Comparison of ENCODE assay signal across 11 cellular contexts in the genomic region with DNA sequence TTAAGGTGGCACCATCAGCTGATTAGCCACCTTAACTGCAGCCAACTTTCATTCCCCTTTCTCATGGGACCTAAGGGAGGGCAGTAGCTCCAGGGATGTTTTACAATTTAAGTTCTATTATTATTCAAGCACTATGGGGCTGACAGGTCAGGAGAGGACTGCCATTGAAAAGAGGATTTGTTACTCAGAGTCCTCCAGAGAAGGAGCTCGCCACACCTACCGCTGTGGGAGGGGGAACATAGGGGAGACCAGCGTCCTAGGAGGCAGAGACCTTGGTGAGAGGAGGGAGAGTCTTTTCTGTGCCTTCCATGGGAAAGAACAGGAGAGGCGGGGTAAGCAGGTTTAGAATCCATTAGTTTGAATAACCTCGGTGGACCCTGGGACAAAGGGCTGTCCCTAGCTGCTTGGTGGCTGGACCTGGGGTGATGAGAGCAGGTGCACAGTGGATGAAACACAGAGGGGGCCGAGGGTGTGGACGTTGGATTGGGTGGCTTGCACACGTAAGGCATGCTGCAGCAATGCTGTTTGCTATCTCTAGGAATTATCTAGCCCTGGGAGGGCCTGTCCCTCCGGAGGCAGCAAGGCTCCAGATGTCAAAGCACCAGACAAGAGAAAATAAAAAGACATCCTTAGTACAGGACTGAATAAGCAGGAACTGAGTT. TPM values are rescaled to one million over a fixed set of nuclear protein-coding genes. Genes with fewer than 3 reads are reported as not detected.
DNase-seq lines count a peak whose midpoint lies in the region; ATAC-seq and TF ChIP-seq lines count a peak whose summit lies in the region.
"Had no signal": no experiment of that assay in that cellular context is flagged by ENCODE, and none has a peak within 500 bp of the region (broad histone marks: within the 10 kb centered on the region; RNA-seq: fewer than 3 reads in every experiment).

No MANE protein-coding gene starts in this region.

- POLR2A ChIA-PET in AG04450 (lab: Yijun Ruan, JAX), result no interaction called here

- in situ Hi-C loops in brain microvascular endothelial cell (cut with HindIII; ENCODE audit: low pct_ligation_motif_present, low sequenced_read_pairs), result no loop called here

- H3K56ac ChIP-seq in H9 (ENCODE audit: insufficient read length, low read depth, low read length), result no peak overlapping the region

- peaks cover 0 to 6% of the 10 kb centered on the region in 2 experiments; a peak in 1 of 5 replicates for H3K9me3 Mint-ChIP-seq in H9
- H3K9me3 Mint-ChIP-seq in natural killer cell treated with Interleukin-12 subunit alpha and Interleukin-12 subunit beta and Interleukin-15 and Interleukin-18, amount 100 ng/mL, for 72 hours, result no peaks in the 10 kb centered on the region

- no peak for TF ChIP-seq CTCF in AG04450 (IDR thresholded peaks at IDR 0.05; ENCODE audit: low read depth, low read length)
- no peak for TF ChIP-seq CTCF in H9 (conservative IDR thresholded peaks at IDR 0.05)
- TF ChIP-seq CTCF in brain microvascular endothelial cell (IDR thresholded peaks at IDR 0.05; ENCODE audit: low read depth, low read length, missing control alignments), result no peak
- TF ChIP-seq CTCF in psoas muscle (IDR thresholded peaks at IDR 0.05), result no peak

- H3K27ac ChIP-seq in AG04450 (ENCODE audit: low read depth, low read length), result no peak overlapping the region
- H3K27ac ChIP-seq in H9 (ENCODE audit: insufficient read length, low read depth, low read length), result no peak overlapping the region
- H3K27ac ChIP-seq in brain microvascular endothelial cell, result peak overlapping the region; percentile 81
- H3K27ac ChIP-seq in psoas muscle, result no peak overlapping the region

- no peaks in the 10 kb centered on the region for H3K36me3 ChIP-seq in brain microvascular endothelial cell (replicated peaks)
- no peaks in the 10 kb centered on the region for H3K36me3 ChIP-seq in psoas muscle (ENCODE audit: insufficient read depth in 1 of 2, low read depth in 1 of 2)

- peak overlapping the region; percentile 34; the same call in 1 of the 2 replicates for H3K4me3 ChIP-seq in AG04450 (ENCODE audit: low read depth, low read length)
- peak overlapping the region; percentile 12 for H3K4me3 ChIP-seq in brain microvascular endothelial cell (ENCODE audit: low read depth, low read length)
- no peak overlapping the region for H3K4me3 ChIP-seq in psoas muscle

- CTCF ChIA-PET in AG04450 (lab: Charles Lee), result interaction anchor here (1.5 kb wide), 2 partner anchors 12 to 65 kb away, joined by 4 to 5 read pairs; no protein-coding TSS in a partner anchor

- H3K14ac ChIP-seq in H9 (ENCODE audit: insufficient read depth, low read length), result no peak overlapping the region

- no peaks in the 10 kb centered on the region for H4K20me1 ChIP-seq in H9 (ENCODE audit: control insufficient read depth, insufficient read depth, insufficient read length)

- H2BK12ac ChIP-seq in H9 (ENCODE audit: insufficient read length, low read depth, low read length), result no peak overlapping the region

- ATAC-seq in natural killer cell treated with Interleukin-12 subunit alpha and Interleukin-12 subunit beta and Interleukin-15 and Interleukin-18, amount 100 ng/mL, for 72 hours, result no peak
- no peak for ATAC-seq in GM19452 (IDR thresholded peaks at IDR 0.05; ENCODE audit: unreplicated experiment)
- ATAC-seq in HG03280 (IDR thresholded peaks at IDR 0.05; ENCODE audit: unreplicated experiment), result no peak
- ATAC-seq in psoas muscle, result no peak

- no peak overlapping the region for H3K23ac ChIP-seq in H9 (ENCODE audit: insufficient read length, low read depth, low read length)

- H4K91ac ChIP-seq in H9 (ENCODE audit: insufficient read length, low read depth, low read length), result no peak overlapping the region

- H3K4me2 ChIP-seq in H9 (ENCODE audit: insufficient read depth, insufficient read length, low read length), result no peak overlapping the region

- no peak overlapping the region for H3K9ac ChIP-seq in H9 (ENCODE audit: extremely low read depth, insufficient read length, low read length)

- no peak overlapping the region for H2BK120ac ChIP-seq in H9 (ENCODE audit: low read depth, low read length, poor library complexity, severe bottlenecking)

- H2AK5ac ChIP-seq in H9 (ENCODE audit: insufficient read length, low read length), result no peak overlapping the region

- H3K23me2 ChIP-seq in H9 (ENCODE audit: insufficient read length, low read depth, low read length, poor library complexity, severe bottlenecking), result no peaks in the 10 kb centered on the region

- no CpG with 5 or more reads among the region's 9 CpGs for WGBS in H9 (ENCODE audit: extremely low coverage, insufficient read length, low lambda C conversion rate)
- 60 to 67% (median 62%) methylated on average over 9 of the region's 9 CpGs for WGBS in psoas muscle, 3 donors

- intact Hi-C loops in psoas muscle (cut with DNase I), result loop anchor here in 1 of 2 donors (10.0 kb wide), 1 partner anchor 84 kb away; no protein-coding TSS in a partner anchor

- no peaks in the 10 kb centered on the region; a peak in 2 of 7 replicates for H3K36me3 Mint-ChIP-seq in H9 (ENCODE audit: insufficient read depth in 1 of 3, low read depth in 3 of 3)
- H3K36me3 Mint-ChIP-seq in natural killer cell treated with Interleukin-12 subunit alpha and Interleukin-12 subunit beta and Interleukin-15 and Interleukin-18, amount 100 ng/mL, for 72 hours, result no peaks in the 10 kb centered on the region

- peak overlapping the region; percentile 9 to 85 (median 70); a peak in 5 of 7 replicates for H3K27ac Mint-ChIP-seq in H9
- peak overlapping the region; percentile 89 to 97 for H3K27ac Mint-ChIP-seq in natural killer cell treated with Interleukin-12 subunit alpha and Interleukin-12 subunit beta and Interleukin-15 and Interleukin-18, amount 100 ng/mL, for 72 hours

- H3K27me3 Mint-ChIP-seq in H9 (ENCODE audit: low read depth), result no peaks in the 10 kb centered on the region
- no peaks in the 10 kb centered on the region for H3K27me3 Mint-ChIP-seq in natural killer cell treated with Interleukin-12 subunit alpha and Interleukin-12 subunit beta and Interleukin-15 and Interleukin-18, amount 100 ng/mL, for 72 hours

- H3K79me1 ChIP-seq in H9 (ENCODE audit: insufficient read depth, low read depth, low read length, poor library complexity, severe bottlenecking), result no peaks in the 10 kb centered on the region

- H4K8ac ChIP-seq in H9 (replicated peaks; ENCODE audit: insufficient read length, low read depth, low read length), result no peak overlapping the region

- no peak overlapping the region for H3K4ac ChIP-seq in H9 (ENCODE audit: low read depth, low read length)

- no peak overlapping the region for H3T11ph ChIP-seq in H9 (ENCODE audit: low read length)

- no peak overlapping the region for H2BK20ac ChIP-seq in H9 (ENCODE audit: low read depth, low read length, poor library complexity, severe bottlenecking)

- H2BK15ac ChIP-seq in H9 (ENCODE audit: low read depth, low read length), result no peak overlapping the region

- H3K27me3 ChIP-seq in AG04450 (ENCODE audit: control insufficient read depth, insufficient read depth, low read length), result no peaks in the 10 kb centered on the region
- H3K27me3 ChIP-seq in H9 (ENCODE audit: insufficient read depth, low read length), result no peaks in the 10 kb centered on the region
- H3K27me3 ChIP-seq in brain microvascular endothelial cell (replicated peaks), result no peaks in the 10 kb centered on the region
- no peaks in the 10 kb centered on the region for H3K27me3 ChIP-seq in psoas muscle (ENCODE audit: insufficient read depth in 3 of 3, low read length in 2 of 3)

- H3K18ac ChIP-seq in H9 (ENCODE audit: insufficient read length, low read depth, low read length), result no peak overlapping the region

- no peak overlapping the region for H4K5ac ChIP-seq in H9 (ENCODE audit: insufficient read length, low read depth, low read length)

- peaks cover 11% of the 10 kb centered on the region; the same call in 1 of the 2 replicates for H3K4me1 ChIP-seq in H9 (ENCODE audit: insufficient read depth, low read length)
- peaks cover 7% of the 10 kb centered on the region for H3K4me1 ChIP-seq in psoas muscle

- no peaks in the 10 kb centered on the region for H3K79me2 ChIP-seq in H9 (ENCODE audit: insufficient read depth, low read length)

- DNase-seq in AG04450 (ENCODE audit: low read depth, low spot score) (no peak), H9 (no peak), brain microvascular endothelial cell (no peak), DMS 273 (lab: John Stamatoyannopoulos, UW; ENCODE audit: unreplicated experiment) (no peak), psoas muscle (no peak)
- DNase-seq in natural killer cell treated with Interleukin-12 subunit alpha and Interleukin-12 subunit beta and Interleukin-15 and Interleukin-18, amount 100 ng/mL, for 72 hours (ENCODE audit: low spot score), result no peak
- DNase-seq: activated CD8-positive, alpha-beta memory T cell treated with anti-CD3 and anti-CD28 coated beads, Interleukin-2, amount 50 U/mL, for 4 hours; DMS79 had no signal

- peaks cover 61 to 64% of the 10 kb centered on the region in 2 experiments for H3K4me1 Mint-ChIP-seq in H9
- peaks cover 75 to 81% of the 10 kb centered on the region in 2 donors for H3K4me1 Mint-ChIP-seq in natural killer cell treated with Interleukin-12 subunit alpha and Interleukin-12 subunit beta and Interleukin-15 and Interleukin-18, amount 100 ng/mL, for 72 hours (ENCODE audit: low read depth in 2 of 2)

- H2AFZ ChIP-seq in H9 (ENCODE audit: low read length), result no peak overlapping the region

- H3K4me3 Mint-ChIP-seq in H9, result peak overlapping the region; percentile 63 to 78
- H3K4me3 Mint-ChIP-seq in natural killer cell treated with Interleukin-12 subunit alpha and Interleukin-12 subunit beta and Interleukin-15 and Interleukin-18, amount 100 ng/mL, for 72 hours, result peak overlapping the region; percentile 94

- H3K9me3 ChIP-seq in AG04450 (ENCODE audit: control insufficient read depth, insufficient read depth, low read length) (no peaks in the 10 kb centered on the region), H9 (ENCODE audit: control insufficient read depth, low read depth, low read length) (no peaks in the 10 kb centered on the region), psoas muscle (no peaks in the 10 kb centered on the region)

- no peak overlapping the region for H2BK5ac ChIP-seq in H9 (ENCODE audit: insufficient read length, low read length)

RNA-seq across cellular contexts. Expression of a gene that starts 14.2 kb away (rescaled TPM):
- polyA plus RNA-seq in AG04450 (2011; rRNA removed) (3.5 and 3.9 TPM in 2 replicates), psoas muscle (under 1 TPM; 0.08 to 0.60 (median 0.14) TPM)
- polyA minus RNA-seq in AG04450 (2011; rRNA and poly(A)+ RNA removed), result 7.0 and 8.5 TPM in 2 replicates
- total RNA-seq in H9 (2021) (3.9 and 4.4 TPM in 2 replicates), psoas muscle (under 1 TPM; 0.27 to 0.59 (median 0.44) TPM)
- 10 to 100 TPM; 16.6 to 22.8 TPM for total RNA-seq in natural killer cell treated with Interleukin-12 subunit alpha and Interleukin-12 subunit beta and Interleukin-15 and Interleukin-18, amount 100 ng/mL, for 72 hours
- total RNA-seq: MCF 10A had no signal
